8 cellular contexts compared by ENCODE assay signal in genomic region chr17:73643012-73643845, GRCh38. TPM values are rescaled to one million over a fixed set of nuclear protein-coding genes. Genes with fewer than 3 reads are reported as not detected.
DNase-seq lines count a peak whose midpoint lies in the region; ATAC-seq and TF ChIP-seq lines count a peak whose summit lies in the region.

No MANE protein-coding gene starts in this region.

- H3K9me3 Mint-ChIP-seq in activated B cell treated with CpG ODN at 0.5 μM for 24 hours (no peaks in the 10 kb centered on the region), endothelial cell (ENCODE audit: unreplicated experiment) (no peaks in the 10 kb centered on the region)

- BruUV-seq in A673 (replicated peaks; lab: Mats Ljungman, UMichigan): no TSS peak

- H3K9me3 ChIP-seq in A673 (ENCODE audit: low read depth, low read length, poor library complexity, severe bottlenecking): no peaks in the 10 kb centered on the region
- H3K9me3 ChIP-seq in muscle layer of duodenum (ENCODE audit: control insufficient read depth in 1 of 2, low read length in 2 of 2): no peaks in the 10 kb centered on the region

- CTCF ChIA-PET in A673 (lab: Charles Lee): interaction anchor here (0.6 kb wide), 1 partner anchor 976 kb away, joined by 3 read pairs; no protein-coding TSS in a partner anchor
- CTCF ChIA-PET in HEK293T (lab: Yijun Ruan, JAX): interaction anchor here (0.6 kb wide), 1 partner anchor 559 kb away, joined by 4 read pairs; no protein-coding TSS in a partner anchor
- CTCF ChIA-PET in activated B cell treated with CpG ODN at 0.5 μM for 24 hours (lab: Charles Lee): interaction anchor here (0.7 to 1.5 kb wide), 5 partner anchors 46 to 215 kb away, joined by 3 to 5 read pairs (median 3); no protein-coding TSS in a partner anchor

- peaks cover 66% of the 10 kb centered on the region for H3K27me3 ChIP-seq in A673 (replicated peaks; ENCODE audit: insufficient read depth, low read depth, low read length, poor library complexity)
- H3K27me3 ChIP-seq in muscle layer of duodenum (ENCODE audit: low read depth, low read length): peaks cover 35% of the 10 kb centered on the region

- peaks cover 27% of the 10 kb centered on the region for H3K4me1 Mint-ChIP-seq in activated B cell treated with CpG ODN at 0.5 μM for 24 hours
- peaks cover 9% of the 10 kb centered on the region for H3K4me1 Mint-ChIP-seq in endothelial cell (ENCODE audit: unreplicated experiment)

- H3K36me3 Mint-ChIP-seq in activated B cell treated with CpG ODN at 0.5 μM for 24 hours (ENCODE audit: low read depth): no peaks in the 10 kb centered on the region
- H3K36me3 Mint-ChIP-seq in endothelial cell (ENCODE audit: low read depth, unreplicated experiment): no peaks in the 10 kb centered on the region

- H3K27me3 Mint-ChIP-seq in activated B cell treated with CpG ODN at 0.5 μM for 24 hours (no peaks in the 10 kb centered on the region), endothelial cell (ENCODE audit: unreplicated experiment) (peaks cover 11% of the 10 kb centered on the region)

- H3K36me3 ChIP-seq in A673 (ENCODE audit: insufficient read depth, low read length, poor library complexity, severe bottlenecking): no peaks in the 10 kb centered on the region
- H3K36me3 ChIP-seq in muscle layer of duodenum (ENCODE audit: control insufficient read depth in 1 of 2, insufficient read depth in 2 of 2, low read length in 2 of 2): no peaks in the 10 kb centered on the region
- H3K36me3 ChIP-seq in urinary bladder (ENCODE audit: insufficient read depth): no peaks in the 10 kb centered on the region

- H3K27ac Mint-ChIP-seq in activated B cell treated with CpG ODN at 0.5 μM for 24 hours (no peak overlapping the region), endothelial cell (ENCODE audit: unreplicated experiment) (no peak overlapping the region)

- WGBS in urinary bladder: under 1% methylated on average over 67 of the region's 67 CpGs

- ATAC-seq in activated B cell treated with CpG ODN at 0.5 μM for 24 hours (ENCODE audit: low read depth) (peak; percentile 53), HG02981 (IDR thresholded peaks at IDR 0.05; ENCODE audit: unreplicated experiment) (no peak)

- POLR2A ChIA-PET in A673 (lab: Charles Lee; ENCODE audit: low non-redundant PET): no interaction called here
- POLR2A ChIA-PET in HEK293T (lab: Yijun Ruan, JAX): interaction anchor here (1.4 kb wide), 1 partner anchor 20 kb away, joined by 4 read pairs; no protein-coding TSS in a partner anchor
- POLR2A ChIA-PET in activated B cell treated with CpG ODN at 0.5 μM for 24 hours (lab: Charles Lee): interaction anchor here (0.9 to 2.1 kb wide), 2 partner anchors 52 to 91 kb away, joined by 4 to 7 read pairs; no protein-coding TSS in a partner anchor

- peaks cover 32% of the 10 kb centered on the region for H3K4me1 ChIP-seq in A673 (ENCODE audit: insufficient read depth, low read length, poor library complexity, severe bottlenecking)
- H3K4me1 ChIP-seq in muscle layer of duodenum (ENCODE audit: control insufficient read depth in 1 of 2, insufficient read depth in 2 of 2, low read length in 2 of 2): peaks cover 0 to 24% of the 10 kb centered on the region in 2 donors
- peaks cover 2% of the 10 kb centered on the region for H3K4me1 ChIP-seq in urinary bladder (ENCODE audit: insufficient read depth)

- H3K27ac ChIP-seq in A673 (ENCODE audit: low read depth, low read length, poor library complexity, severe bottlenecking) (no peak overlapping the region), muscle layer of duodenum (ENCODE audit: low read length) (no peak overlapping the region), urinary bladder (ENCODE audit: low read depth) (no peak overlapping the region)

- DNase-seq in A673 (ENCODE audit: low spot score) (peak; percentile 21), HEK293T (ENCODE audit: extremely low spot score) (peak; percentile 65), activated B cell treated with CpG ODN at 0.5 μM for 24 hours (peak; percentile 46), endothelial cell (ENCODE audit: low spot score) (peak; percentile 49), NCI-H1436 (lab: John Stamatoyannopoulos, UW) (no peak)

- H3K4me3 ChIP-seq in A673 (ENCODE audit: low read depth, low read length, poor library complexity, severe bottlenecking) (peak overlapping the region; percentile 46), muscle layer of duodenum (ENCODE audit: low read depth in 1 of 2, low read length in 2 of 2) (peak overlapping the region; percentile 42 to 71), urinary bladder (ENCODE audit: low read depth, low read length) (peak overlapping the region; percentile 50)

- intact Hi-C loops in A673 (cut with micrococcal nuclease; ENCODE audit: unreplicated experiment): loop anchor here (5.0 kb wide), 1 partner anchor 216 kb away; no protein-coding TSS in a partner anchor
- intact Hi-C loops in activated B cell treated with CpG ODN at 0.5 μM for 24 hours (cut with micrococcal nuclease): loop anchor here (2.0 to 10.0 kb wide), 6 partner anchors 48 to 562 kb away; partner anchors contain the start of gene RPL38

- H3K4me3 Mint-ChIP-seq in activated B cell treated with CpG ODN at 0.5 μM for 24 hours: peak overlapping the region; percentile 87
- peak overlapping the region; percentile 73 for H3K4me3 Mint-ChIP-seq in endothelial cell (ENCODE audit: unreplicated experiment)

- no peak for TF ChIP-seq CTCF in A673 (conservative IDR thresholded peaks at IDR 0.05; ENCODE audit: low read depth, low read length)
- TF ChIP-seq CTCF in activated B cell treated with CpG ODN at 0.5 μM for 24 hours (IDR thresholded peaks at IDR 0.05): no peak
- no peak for TF ChIP-seq CTCF in endothelial cell (IDR thresholded peaks at IDR 0.05; ENCODE audit: unreplicated experiment)

TF ChIP-seq in HEK293T, 16 proteins besides CTCF, POLR2A, EP300 and RAD21:
- TF ChIP-seq CTBP1 (IDR thresholded peaks at IDR 0.05; ENCODE audit: borderline replicate concordance): no peak
- TF ChIP-seq L3MBTL2 (conservative IDR thresholded peaks at IDR 0.05): peak; percentile 67; the same call in 1 of the 2 replicates

RNA-seq across cellular contexts. Expression of gene SDK2, which starts 1.0 kb away (rescaled TPM):
- total RNA-seq in A673 (2021): 0.63 and 0.67 TPM in 2 replicates
- total RNA-seq in activated B cell treated with CpG ODN at 0.5 μM for 24 hours: 1.7 and 2.5 TPM in 2 replicates
- total RNA-seq in endothelial cell (ENCODE audit: unreplicated experiment): 2.4 TPM
- total RNA-seq in urinary bladder: 5.0 TPM
- 0.61 TPM for polyA plus RNA-seq in urinary bladder
